In genomic region chr3:55161256-55161655, GRCh38 we compare ENCODE assay signal across 3 cellular contexts.
TF ChIP-seq lines count a peak whose summit lies in the region.

No MANE protein-coding gene starts in this region.

TF ChIP-seq in SK-N-SH, 30 proteins besides CTCF, POLR2A, EP300 and RAD21 (continued from another document):
- TF ChIP-seq, protein P1, sequence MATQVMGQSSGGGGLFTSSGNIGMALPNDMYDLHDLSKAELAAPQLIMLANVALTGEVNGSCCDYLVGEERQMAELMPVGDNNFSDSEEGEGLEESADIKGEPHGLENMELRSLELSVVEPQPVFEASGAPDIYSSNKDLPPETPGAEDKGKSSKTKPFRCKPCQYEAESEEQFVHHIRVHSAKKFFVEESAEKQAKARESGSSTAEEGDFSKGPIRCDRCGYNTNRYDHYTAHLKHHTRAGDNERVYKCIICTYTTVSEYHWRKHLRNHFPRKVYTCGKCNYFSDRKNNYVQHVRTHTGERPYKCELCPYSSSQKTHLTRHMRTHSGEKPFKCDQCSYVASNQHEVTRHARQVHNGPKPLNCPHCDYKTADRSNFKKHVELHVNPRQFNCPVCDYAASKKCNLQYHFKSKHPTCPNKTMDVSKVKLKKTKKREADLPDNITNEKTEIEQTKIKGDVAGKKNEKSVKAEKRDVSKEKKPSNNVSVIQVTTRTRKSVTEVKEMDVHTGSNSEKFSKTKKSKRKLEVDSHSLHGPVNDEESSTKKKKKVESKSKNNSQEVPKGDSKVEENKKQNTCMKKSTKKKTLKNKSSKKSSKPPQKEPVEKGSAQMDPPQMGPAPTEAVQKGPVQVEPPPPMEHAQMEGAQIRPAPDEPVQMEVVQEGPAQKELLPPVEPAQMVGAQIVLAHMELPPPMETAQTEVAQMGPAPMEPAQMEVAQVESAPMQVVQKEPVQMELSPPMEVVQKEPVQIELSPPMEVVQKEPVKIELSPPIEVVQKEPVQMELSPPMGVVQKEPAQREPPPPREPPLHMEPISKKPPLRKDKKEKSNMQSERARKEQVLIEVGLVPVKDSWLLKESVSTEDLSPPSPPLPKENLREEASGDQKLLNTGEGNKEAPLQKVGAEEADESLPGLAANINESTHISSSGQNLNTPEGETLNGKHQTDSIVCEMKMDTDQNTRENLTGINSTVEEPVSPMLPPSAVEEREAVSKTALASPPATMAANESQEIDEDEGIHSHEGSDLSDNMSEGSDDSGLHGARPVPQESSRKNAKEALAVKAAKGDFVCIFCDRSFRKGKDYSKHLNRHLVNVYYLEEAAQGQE (IDR thresholded peaks at IDR 0.05; ENCODE audit: low read depth, low read length), result no peak
- TF ChIP-seq ELF1 (IDR thresholded peaks at IDR 0.05) (no peak), RFX5 (IDR thresholded peaks at IDR 0.05; ENCODE audit: low read length) (no peak), YY1 (IDR thresholded peaks at IDR 0.05; ENCODE audit: low read depth) (no peak), FOXM1 (IDR thresholded peaks at IDR 0.05; ENCODE audit: low read depth) (no peak), RXRA (IDR thresholded peaks at IDR 0.05; ENCODE audit: borderline replicate concordance, low read depth) (no peak), GABPA (IDR thresholded peaks at IDR 0.05; ENCODE audit: low read depth) (no peak), FOXJ3 (CRISPR knock-in tag; IDR thresholded peaks at IDR 0.05) (no peak), EZH2phosphoT487 (IDR thresholded peaks at IDR 0.05; ENCODE audit: borderline replicate concordance, low read depth) (no peak), FOSL2 (IDR thresholded peaks at IDR 0.05; ENCODE audit: borderline replicate concordance, low read depth) (no peak), IRF3 (IDR thresholded peaks at IDR 0.05; ENCODE audit: low read depth, low read length) (no peak), MXI1 (IDR thresholded peaks at IDR 0.05; ENCODE audit: low read depth, low read length) (no peak), NRF1 (IDR thresholded peaks at IDR 0.05; ENCODE audit: low read depth, low read length) (no peak)
- TF ChIP-seq, protein P2, sequence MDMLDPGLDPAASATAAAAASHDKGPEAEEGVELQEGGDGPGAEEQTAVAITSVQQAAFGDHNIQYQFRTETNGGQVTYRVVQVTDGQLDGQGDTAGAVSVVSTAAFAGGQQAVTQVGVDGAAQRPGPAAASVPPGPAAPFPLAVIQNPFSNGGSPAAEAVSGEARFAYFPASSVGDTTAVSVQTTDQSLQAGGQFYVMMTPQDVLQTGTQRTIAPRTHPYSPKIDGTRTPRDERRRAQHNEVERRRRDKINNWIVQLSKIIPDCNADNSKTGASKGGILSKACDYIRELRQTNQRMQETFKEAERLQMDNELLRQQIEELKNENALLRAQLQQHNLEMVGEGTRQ (IDR thresholded peaks at IDR 0.05; ENCODE audit: borderline replicate concordance, low read depth, low read length), result no peak
- TF ChIP-seq, protein P3, sequence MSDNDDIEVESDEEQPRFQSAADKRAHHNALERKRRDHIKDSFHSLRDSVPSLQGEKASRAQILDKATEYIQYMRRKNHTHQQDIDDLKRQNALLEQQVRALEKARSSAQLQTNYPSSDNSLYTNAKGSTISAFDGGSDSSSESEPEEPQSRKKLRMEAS (IDR thresholded peaks at IDR 0.05; ENCODE audit: low read depth), result no peak
TF ChIP-seq in SK-N-SH: peak in this region for 0.

TF ChIP-seq in SK-N-SH treated with all-trans-retinoic acid at 6 μM for 48 hours, 23 proteins besides CTCF, POLR2A, EP300 and RAD21 (continued from another document):
- no peak for TF ChIP-seq ZFP30 (CRISPR knock-in tag; IDR thresholded peaks at IDR 0.05)
- TF ChIP-seq ARNTL (CRISPR knock-in tag; IDR thresholded peaks at IDR 0.05; ENCODE audit: borderline replicate concordance, low read depth), result no peak

TF ChIP-seq in HEK293T, 16 proteins besides CTCF, POLR2A, EP300 and RAD21 (continued from another document):
- TF ChIP-seq PKNOX1 (IDR thresholded peaks at IDR 0.05) (no peak), TARDBP (IDR thresholded peaks at IDR 0.05) (no peak), SUZ12 (IDR thresholded peaks at IDR 0.05) (no peak), SP1 (IDR thresholded peaks at IDR 0.05) (no peak), NFRKB (IDR thresholded peaks at IDR 0.05) (no peak), CTBP1 (IDR thresholded peaks at IDR 0.05; ENCODE audit: borderline replicate concordance) (no peak), FOXM1 (IDR thresholded peaks at IDR 0.05; ENCODE audit: borderline replicate concordance) (no peak), LEF1 (IDR thresholded peaks at IDR 0.05; ENCODE audit: borderline replicate concordance) (no peak), L3MBTL2 (conservative IDR thresholded peaks at IDR 0.05) (no peak), FOXA1 (IDR thresholded peaks at IDR 0.05) (no peak), ARNT (IDR thresholded peaks at IDR 0.05) (no peak)
